In genomic region chr3:165464736-165465135, GRCh38 we compare ENCODE assay signal across 1 cellular context.
TF ChIP-seq lines count a peak whose summit lies in the region.

No MANE protein-coding gene starts in this region.

TF ChIP-seq in GM23338, 12 proteins besides CTCF, POLR2A, EP300 and RAD21 (continued from another document):
- TF ChIP-seq, protein P1, sequence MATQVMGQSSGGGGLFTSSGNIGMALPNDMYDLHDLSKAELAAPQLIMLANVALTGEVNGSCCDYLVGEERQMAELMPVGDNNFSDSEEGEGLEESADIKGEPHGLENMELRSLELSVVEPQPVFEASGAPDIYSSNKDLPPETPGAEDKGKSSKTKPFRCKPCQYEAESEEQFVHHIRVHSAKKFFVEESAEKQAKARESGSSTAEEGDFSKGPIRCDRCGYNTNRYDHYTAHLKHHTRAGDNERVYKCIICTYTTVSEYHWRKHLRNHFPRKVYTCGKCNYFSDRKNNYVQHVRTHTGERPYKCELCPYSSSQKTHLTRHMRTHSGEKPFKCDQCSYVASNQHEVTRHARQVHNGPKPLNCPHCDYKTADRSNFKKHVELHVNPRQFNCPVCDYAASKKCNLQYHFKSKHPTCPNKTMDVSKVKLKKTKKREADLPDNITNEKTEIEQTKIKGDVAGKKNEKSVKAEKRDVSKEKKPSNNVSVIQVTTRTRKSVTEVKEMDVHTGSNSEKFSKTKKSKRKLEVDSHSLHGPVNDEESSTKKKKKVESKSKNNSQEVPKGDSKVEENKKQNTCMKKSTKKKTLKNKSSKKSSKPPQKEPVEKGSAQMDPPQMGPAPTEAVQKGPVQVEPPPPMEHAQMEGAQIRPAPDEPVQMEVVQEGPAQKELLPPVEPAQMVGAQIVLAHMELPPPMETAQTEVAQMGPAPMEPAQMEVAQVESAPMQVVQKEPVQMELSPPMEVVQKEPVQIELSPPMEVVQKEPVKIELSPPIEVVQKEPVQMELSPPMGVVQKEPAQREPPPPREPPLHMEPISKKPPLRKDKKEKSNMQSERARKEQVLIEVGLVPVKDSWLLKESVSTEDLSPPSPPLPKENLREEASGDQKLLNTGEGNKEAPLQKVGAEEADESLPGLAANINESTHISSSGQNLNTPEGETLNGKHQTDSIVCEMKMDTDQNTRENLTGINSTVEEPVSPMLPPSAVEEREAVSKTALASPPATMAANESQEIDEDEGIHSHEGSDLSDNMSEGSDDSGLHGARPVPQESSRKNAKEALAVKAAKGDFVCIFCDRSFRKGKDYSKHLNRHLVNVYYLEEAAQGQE (IDR thresholded peaks at IDR 0.05; ENCODE audit: unreplicated experiment) = no peak
- TF ChIP-seq POLR2AphosphoS5 (IDR thresholded peaks at IDR 0.05; ENCODE audit: low read depth) (no peak), ETS1 (IDR thresholded peaks at IDR 0.05) (no peak), ZNF331 (CRISPR knock-in tag; IDR thresholded peaks at IDR 0.05; ENCODE audit: low read depth) (no peak), JUNB (IDR thresholded peaks at IDR 0.05; ENCODE audit: unreplicated experiment) (no peak)
